ENCODE assay signal across 1 cellular context in the genomic region with DNA sequence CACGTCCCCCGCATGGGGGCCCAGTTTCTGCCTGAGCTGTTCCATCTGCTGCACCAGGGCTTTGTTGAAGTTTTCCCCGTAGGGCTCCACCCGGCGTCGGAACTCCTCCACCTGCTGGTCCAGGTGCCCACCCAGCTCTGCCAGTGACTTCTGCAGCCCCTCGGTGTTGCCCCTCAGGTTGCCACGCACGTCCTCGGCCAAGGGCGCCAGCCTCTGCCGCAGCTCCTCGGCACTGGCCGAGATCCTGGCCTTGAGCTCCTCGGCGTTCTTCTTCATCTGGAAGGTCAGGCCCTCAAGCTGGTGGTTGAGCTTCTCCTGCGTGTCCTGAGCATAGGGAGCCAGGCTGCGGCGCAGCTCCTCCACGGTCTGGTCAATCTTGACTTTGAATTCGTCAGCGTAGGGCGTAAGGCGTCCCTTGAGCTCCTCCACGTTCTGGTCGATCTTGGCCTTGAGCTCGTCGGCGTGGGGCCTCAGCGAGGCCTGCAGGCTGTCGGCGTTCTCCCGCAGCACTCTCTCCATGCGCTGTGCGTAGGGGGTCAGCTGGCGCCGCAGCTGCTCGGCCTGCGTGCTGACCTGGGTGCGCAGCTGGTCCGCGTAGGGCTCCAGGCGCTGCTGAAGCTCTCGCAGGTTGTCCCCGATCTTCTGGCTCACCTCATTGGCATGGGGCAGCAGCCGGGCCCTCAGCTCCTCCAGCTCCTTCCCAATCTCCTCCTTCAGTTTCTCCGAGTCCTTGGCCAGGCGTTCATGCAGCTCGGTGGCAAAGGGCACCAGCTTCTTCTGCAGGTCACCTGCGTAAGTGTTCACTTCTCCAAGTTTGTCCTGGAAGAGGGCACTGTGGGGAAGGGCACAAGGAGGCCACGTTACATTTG.
TF ChIP-seq lines count a peak whose summit lies in the region.

No MANE protein-coding gene starts in this region.

TF ChIP-seq in IMR-90, 13 proteins besides CTCF, POLR2A, EP300 and RAD21:
- TF ChIP-seq ELK1 (IDR thresholded peaks at IDR 0.05; ENCODE audit: borderline replicate concordance, low read depth, low read length) (no peak), RFX5 (IDR thresholded peaks at IDR 0.05; ENCODE audit: low read depth, low read length) (no peak), CEBPB (IDR thresholded peaks at IDR 0.05; ENCODE audit: low read depth, low read length) (no peak), NFE2L2 (IDR thresholded peaks at IDR 0.05; ENCODE audit: low read depth, low read length) (no peak)
- TF ChIP-seq, protein P1, sequence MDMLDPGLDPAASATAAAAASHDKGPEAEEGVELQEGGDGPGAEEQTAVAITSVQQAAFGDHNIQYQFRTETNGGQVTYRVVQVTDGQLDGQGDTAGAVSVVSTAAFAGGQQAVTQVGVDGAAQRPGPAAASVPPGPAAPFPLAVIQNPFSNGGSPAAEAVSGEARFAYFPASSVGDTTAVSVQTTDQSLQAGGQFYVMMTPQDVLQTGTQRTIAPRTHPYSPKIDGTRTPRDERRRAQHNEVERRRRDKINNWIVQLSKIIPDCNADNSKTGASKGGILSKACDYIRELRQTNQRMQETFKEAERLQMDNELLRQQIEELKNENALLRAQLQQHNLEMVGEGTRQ (IDR thresholded peaks at IDR 0.05; ENCODE audit: low read depth, low read length): no peak
